ENCODE assay signal across 11 cellular contexts in the genomic region with DNA sequence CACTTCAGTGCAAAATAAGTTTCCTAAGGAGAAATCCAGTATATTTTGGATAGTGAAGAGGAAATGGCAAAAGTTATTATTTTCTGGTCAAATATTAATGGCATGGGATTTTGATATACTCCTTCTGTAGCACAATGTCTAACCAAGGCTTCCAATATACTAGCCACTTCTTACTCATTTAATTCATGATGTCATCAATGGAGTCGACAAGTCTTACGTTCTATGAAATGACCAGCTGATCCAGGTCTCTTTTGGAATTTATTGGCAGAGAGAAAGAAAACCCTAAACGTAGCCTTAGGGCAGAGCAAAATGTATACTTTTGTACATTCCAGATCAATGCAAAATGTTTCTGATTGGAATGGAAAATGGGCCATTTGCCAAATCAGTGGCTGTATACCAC. TPM values are rescaled to one million over a fixed set of nuclear protein-coding genes. Genes with fewer than 3 reads are reported as not detected.
"Had no signal": no experiment of that assay in that cellular context is flagged by ENCODE, and none has a peak within 500 bp of the region (broad histone marks: within the 10 kb centered on the region; RNA-seq: fewer than 3 reads in every experiment).

No MANE protein-coding gene starts in this region.

- H3K4me2 ChIP-seq: GM23338 had no signal

- FAIRE-seq: H1, H54 had no signal

- ATAC-seq: GM23338, HCT116 had no signal

- H3K36me3 ChIP-seq: HAP-1 had no signal

- H3K9me3 ChIP-seq: HAP-1 had no signal

- H2AFZ ChIP-seq: GM23248, GM23338 had no signal

- H3K4me1 ChIP-seq: HAP-1 had no signal

- DNase-seq: GM23248, GOT3, H7, H9, HCEC 1CT, HFFc6 had no signal

- H3K27ac ChIP-seq: GM23248 had no signal

- H3K4me3 ChIP-seq: GM23248, GM23338, HAP-1 had no signal

- H3K9ac ChIP-seq: GM23248 had no signal

RNA-seq across cellular contexts. Expression of a gene that starts 8.3 kb away (rescaled TPM):
- total RNA-seq: GM23338, H1, H7, H9 had no signal
- polyA plus RNA-seq: GM23338, H1 had no signal
